9 cellular contexts compared by ENCODE assay signal in the genomic region with DNA sequence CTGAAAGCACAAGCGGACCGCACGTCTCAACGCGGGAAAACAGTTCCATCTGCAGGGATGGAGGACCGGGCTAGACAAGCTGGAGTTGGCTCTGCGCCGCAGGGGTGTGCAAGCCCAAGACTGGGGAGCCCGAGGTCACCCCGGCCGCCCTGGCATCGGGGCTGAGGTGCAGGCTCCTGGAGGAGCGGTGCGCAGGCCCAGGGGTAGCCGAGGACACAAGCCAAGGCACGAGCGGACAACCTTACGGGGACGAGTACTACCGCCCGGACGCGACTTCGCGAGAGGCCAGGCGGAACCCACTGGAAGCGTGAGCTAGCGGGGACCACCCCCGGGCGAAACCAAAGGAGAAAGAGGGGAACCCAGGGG. TPM values are rescaled to one million over a fixed set of nuclear protein-coding genes. Genes with fewer than 3 reads are reported as not detected.
A peak's percentile ranks its signal among the peaks of the same experiment; 100 is the strongest.
DNase-seq lines count a peak whose midpoint lies in the region; ATAC-seq, FAIRE-seq and TF ChIP-seq lines count a peak whose summit lies in the region.
"Not testable (repeated sequence)": the region's sequence is repeated elsewhere in the genome, so short reads cannot be mapped to it uniquely, and the experiment has no call there.
"Had no signal": no experiment of that assay in that cellular context is flagged by ENCODE, and none has a peak within 500 bp of the region (broad histone marks: within the 10 kb centered on the region; RNA-seq: fewer than 3 reads in every experiment).

No MANE protein-coding gene starts in this region.

- peak overlapping the region; percentile 85 for H3K4me2 ChIP-seq in HCT116 (ENCODE audit: low read length)

- BruUV-seq in HCT116 (replicated peaks; lab: Mats Ljungman, UMichigan) = TSS peak; percentile 57

- peak overlapping the region; percentile 89 for H3K27ac Mint-ChIP-seq in central memory CD8-positive, alpha-beta T cell (ENCODE audit: low read depth)

- not testable (repeated sequence) for H3K9me3 ChIP-seq in HCT116 (ENCODE audit: control insufficient read depth in 1 of 2, insufficient read depth in 1 of 2, low read depth in 1 of 2, low read length in 2 of 2); pancreas

- not testable (repeated sequence) for H3K36me3 ChIP-seq in HCT116 (ENCODE audit: control insufficient read depth in 1 of 2, insufficient read depth in 2 of 2, low read length in 2 of 2); pancreas

- POLR2A ChIA-PET in HCT116 (lab: Charles Lee) = not testable (repeated sequence)

- intact Hi-C loops in HCT116 (cut with micrococcal nuclease); pancreas (cut with DNase I): not testable (repeated sequence)

- peak; percentile 77 for FAIRE-seq in GM12891 (lab: Jason Lieb, UNC)
- not testable (repeated sequence) for FAIRE-seq in pancreas (lab: Jason Lieb, UNC)

- H2AFZ ChIP-seq in HCT116 (ENCODE audit: low read depth, low read length, poor library complexity, severe bottlenecking) = not testable (repeated sequence)

- CTCF ChIA-PET in HCT116 (lab: Charles Lee) = not testable (repeated sequence)

- not testable (repeated sequence) for TF ChIP-seq CTCF in HCT116 (IDR thresholded peaks at IDR 0.05 in 2 of 3, conservative IDR thresholded peaks at IDR 0.05 in 1 of 3; ENCODE audit: borderline replicate concordance in 1 of 3, insufficient read depth in 1 of 3, low read depth in 2 of 3, low read length in 2 of 3); pancreas (IDR thresholded peaks at IDR 0.05)

- H3K27me3 ChIP-seq in HCT116 (ENCODE audit: insufficient read depth, low read length); pancreas: not testable (repeated sequence)

- peak; percentile 70 for ATAC-seq in HCT116
- peak; percentile 23 for ATAC-seq in central memory CD8-positive, alpha-beta T cell (replicated peaks; ENCODE audit: extremely low read depth, poor library complexity, severe bottlenecking)
- peak; percentile 36 to 55 (median 49) for ATAC-seq in pancreas

- peak overlapping the region; percentile 74 for H3K27ac ChIP-seq in HCT116 (ENCODE audit: low read depth, low read length)
- peak overlapping the region; percentile 60 to 70 (median 64) for H3K27ac ChIP-seq in pancreas

- not testable (repeated sequence) for H3K36me3 Mint-ChIP-seq in central memory CD8-positive, alpha-beta T cell (ENCODE audit: insufficient read depth)

- not testable (repeated sequence) for H3K27me3 Mint-ChIP-seq in central memory CD8-positive, alpha-beta T cell

- DNase-seq in GM12891 (ENCODE audit: insufficient read length, low spot score); HCT116 (ENCODE audit: low read depth, low spot score); central memory CD8-positive, alpha-beta T cell (ENCODE audit: low spot score in 2 of 2): not testable (repeated sequence)
- peak; percentile 68 for DNase-seq in KBM-7
- peak in 3 of 4 experiments; percentile 24 to 29 (median 28) for DNase-seq in activated CD4-positive, CD25-positive, alpha-beta regulatory T cell (lab: John Stamatoyannopoulos, UW)
- DNase-seq in pancreas = peak; percentile 27 to 89 (median 68)
- peak; percentile 73 for DNase-seq in ureter (ENCODE audit: low spot score)

- not testable (repeated sequence) for TF ChIP-seq RAD21 in HCT116 (IDR thresholded peaks at IDR 0.05; ENCODE audit: low read depth)

- H3K9ac ChIP-seq in HCT116 (ENCODE audit: low read length) = peak overlapping the region; percentile 87

- 0% methylated on average over 28 to 30 of the region's 30 CpGs for WGBS in pancreas, 2 donors

- not testable (repeated sequence) for H3K9me2 ChIP-seq in HCT116 (ENCODE audit: insufficient read depth)

- peaks cover 12% of the 10 kb centered on the region for H3K4me1 Mint-ChIP-seq in central memory CD8-positive, alpha-beta T cell

- H3K9me3 Mint-ChIP-seq in central memory CD8-positive, alpha-beta T cell = not testable (repeated sequence)

- H3K4me3 ChIP-seq in HCT116 (replicated peaks in 1 of 2; ENCODE audit: low read depth in 1 of 2, low read length in 2 of 2) (peak overlapping the region; percentile 83 to 88), iPS-11a (ENCODE audit: low read depth, low read length) (peak overlapping the region; percentile 78), pancreas (peak overlapping the region; percentile 41 to 75 (median 57))

- H4K20me1 ChIP-seq in HCT116 (ENCODE audit: insufficient read depth) = not testable (repeated sequence)

- peak overlapping the region; percentile 95 for H3K4me3 Mint-ChIP-seq in central memory CD8-positive, alpha-beta T cell

- in situ Hi-C loops in KBM-7 (cut with MboI; ENCODE audit: low pct_unique_long_range_greater_than_20kb, low sequenced_read_pairs) = not testable (repeated sequence)

- not testable (repeated sequence) for TF ChIP-seq POLR2A in GM12891 (IDR thresholded peaks at IDR 0.05; ENCODE audit: low read depth, low read length); HCT116 (IDR thresholded peaks at IDR 0.05; ENCODE audit: borderline replicate concordance, extremely low read depth, insufficient read depth, insufficient read length)

- RAD21 ChIA-PET in HCT116 (lab: Charles Lee; ENCODE audit: low non-redundant PET in 1 of 2, low total read pairs in 2 of 2, uncharacterized antibody in 2 of 2, unreplicated experiment in 2 of 2) = not testable (repeated sequence)

- H3K79me2 ChIP-seq in HCT116 (ENCODE audit: insufficient read depth, low read length) = peaks cover 41% of the 10 kb centered on the region

- H3K4me1 ChIP-seq in HCT116 (ENCODE audit: control insufficient read depth in 1 of 2, insufficient read depth in 2 of 2, low read length in 2 of 2); pancreas: not testable (repeated sequence)

TF ChIP-seq in HCT116, 20 proteins besides CTCF, POLR2A, EP300 and RAD21:
- peak; percentile 36; the same call in 1 of the 2 replicates for TF ChIP-seq ZFX (IDR thresholded peaks at IDR 0.05)

RNA-seq across cellular contexts. Expression of a gene that starts 8.5 kb away (rescaled TPM):
- polyA plus RNA-seq in GM12891 (2012; ENCODE audit: low read depth, missing spikeins) = 1.1 TPM
- total RNA-seq in HCT116 (2021; ENCODE audit: unreplicated experiment) (3.6 TPM), pancreas (1 to 10 TPM in 4 of 6 donors, not detected in 2; 1.7 to 4.3 (median 3.7) TPM), ureter (8.9 TPM)
- 3.0 and 3.1 TPM in 2 replicates for polyA plus RNA-seq in HCT116 (2012)
- 10 to 100 TPM; 31.9 to 76.5 TPM for polyA plus RNA-seq in pancreas
- total RNA-seq: HT1080 had no signal

RNA-seq across cellular contexts. Expression of a gene that starts 53.7 kb away (rescaled TPM):
- not detected for polyA plus RNA-seq in GM12891 (2012; ENCODE audit: low read depth, missing spikeins)
- 2.1 TPM for total RNA-seq in HCT116 (2021; ENCODE audit: unreplicated experiment)
- polyA plus RNA-seq in HCT116 (2012) = 0.79 and 1.1 TPM in 2 replicates
- 1 to 10 TPM in 2 of 6 donors, under 1 TPM in 4; 0.21 to 1.5 (median 0.66) TPM for total RNA-seq in pancreas
- polyA plus RNA-seq in pancreas = 1 to 10 TPM; 1.2 to 3.1 TPM
- 2.4 TPM for total RNA-seq in ureter
- total RNA-seq: HT1080 had no signal
